ENCODE assay signal across 13 cellular contexts in genomic region chr6:163797313-163797712, GRCh38.
DNase-seq lines count a peak whose midpoint lies in the region; TF ChIP-seq lines count a peak whose summit lies in the region.
"Had no signal": no experiment of that assay in that cellular context is flagged by ENCODE, and none has a peak within 500 bp of the region (broad histone marks: within the 10 kb centered on the region; RNA-seq: fewer than 3 reads in every experiment).

No MANE protein-coding gene starts in this region.

- TF ChIP-seq CTCF in fibroblast of mammary gland (conservative IDR thresholded peaks at IDR 0.05; ENCODE audit: control insufficient read depth, insufficient read depth, low read depth, low read length), result no peak

- no peak overlapping the region for H3K4me3 ChIP-seq in fibroblast of mammary gland (ENCODE audit: control insufficient read depth, low read depth, low read length)
- H3K4me3 ChIP-seq: BLaER1 had no signal

- DNase-seq in EL, result peak; percentile 20
- DNase-seq in fibroblast of mammary gland (ENCODE audit: low read depth), result peak; percentile 71
- peak; percentile 30 for DNase-seq in stromal cell of bone marrow (ENCODE audit: low read depth)
- no peak for DNase-seq in SW480 (ENCODE audit: low spot score)
- DNase-seq in activated gamma-delta T cell treated with Interleukin-2 at 50 U/mL for 16 hours, result no peak
- DNase-seq in activated naive CD4-positive, alpha-beta T cell treated with Interleukin-2 at 50 U/mL for 16 hours, result no peak
- DNase-seq: Caco-2; CD4-positive, CD25-positive, alpha-beta regulatory T cell; CD8-positive, alpha-beta T cell; DMS79; H7; HCEC 1CT had no signal

Comparison
In these comparisons a context has a peak if more than half of its experiments do, and no peak if none do; other contexts are left out.
1. DNase-seq: peak in EL (single experiment), fibroblast of mammary gland (single experiment) and stromal cell of bone marrow (single experiment); none in SW480 (single experiment), activated gamma-delta T cell treated with Interleukin-2 at 50 U/mL for 16 hours (single experiment) and activated naive CD4-positive, alpha-beta T cell treated with Interleukin-2 at 50 U/mL for 16 hours (single experiment).